Comparison of ENCODE assay signal across 9 cellular contexts in the genomic region with DNA sequence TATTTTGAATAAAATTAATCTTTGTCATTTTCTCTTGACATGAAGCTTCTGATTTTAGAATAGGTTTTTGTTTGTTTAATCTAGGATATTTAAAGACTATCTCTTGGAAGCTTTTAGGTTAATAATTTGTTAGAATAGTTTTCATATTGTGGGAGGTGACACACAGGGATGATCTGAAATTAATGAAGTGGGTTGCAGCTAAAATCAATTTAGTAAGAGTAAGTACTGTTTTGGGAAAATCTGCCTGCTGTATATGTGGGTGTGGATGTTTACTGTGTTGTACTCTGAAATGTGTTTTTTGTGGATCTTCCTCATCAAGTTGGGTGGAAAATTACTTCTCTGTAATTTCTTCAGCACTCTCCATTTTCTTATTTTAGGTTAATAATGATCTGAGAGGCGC.
DNase-seq lines count a peak whose midpoint lies in the region; ATAC-seq and TF ChIP-seq lines count a peak whose summit lies in the region.
"Had no signal": no experiment of that assay in that cellular context is flagged by ENCODE, and none has a peak within 500 bp of the region (broad histone marks: within the 10 kb centered on the region; RNA-seq: fewer than 3 reads in every experiment).

No MANE protein-coding gene starts in this region.

- peak overlapping the region; percentile 48 for H3K4me3 Mint-ChIP-seq in stimulated activated memory B cell treated with anti-CD40 and anti-IgM and Interleukin-4, amounts not matched to agents 10 μg/mL and 1 μg/mL and 100 μg/mL, for 72 hours

- H3K36me3 Mint-ChIP-seq in stimulated activated memory B cell treated with anti-CD40 and anti-IgM and Interleukin-4, amounts not matched to agents 10 μg/mL and 1 μg/mL and 100 μg/mL, for 72 hours, result peaks cover 5% of the 10 kb centered on the region

- in situ Hi-C loops in GM23248 (cut with MboI), result no loop called here

- no peaks in the 10 kb centered on the region; the same call in none of the 2 replicates for H3K36me3 ChIP-seq in GM23248 (ENCODE audit: low read depth)

- peak overlapping the region; percentile 58 for H2AFZ ChIP-seq in GM23248

- H3K27me3 Mint-ChIP-seq in stimulated activated memory B cell treated with anti-CD40 and anti-IgM and Interleukin-4, amounts not matched to agents 10 μg/mL and 1 μg/mL and 100 μg/mL, for 72 hours, result no peaks in the 10 kb centered on the region

- H3K79me2 ChIP-seq in GM23248 (ENCODE audit: insufficient read depth), result peaks cover 59% of the 10 kb centered on the region

- peaks cover 22% of the 10 kb centered on the region for H3K4me1 ChIP-seq in GM23248 (ENCODE audit: insufficient read depth)

- peak overlapping the region; percentile 85 for H3K9ac ChIP-seq in GM23248

- no peaks in the 10 kb centered on the region for H3K9me2 ChIP-seq in GM23248 (ENCODE audit: insufficient read depth)

- peak overlapping the region; percentile 84 for H3K27ac ChIP-seq in GM23248

- no peak for ATAC-seq in stimulated activated memory B cell treated with anti-CD40 and anti-IgM and Interleukin-4, amounts not matched to agents 10 μg/mL and 1 μg/mL and 100 μg/mL, for 72 hours
- ATAC-seq in HG03135 (IDR thresholded peaks at IDR 0.05; ENCODE audit: unreplicated experiment) (no peak), HG02870 (IDR thresholded peaks at IDR 0.05; ENCODE audit: unreplicated experiment) (no peak)

- DNase-seq in GM23248 (peak; percentile 31), globus pallidus (ENCODE audit: low spot score) (peak; percentile 24), activated gamma-delta T cell (lab: John Stamatoyannopoulos, UW) (no peak)
- no peak for DNase-seq in activated CD4-positive, CD25-positive, alpha-beta regulatory T cell treated with anti-CD3 and anti-CD28 coated beads, Interleukin-2, amount 50 U/mL, for 72 hours
- DNase-seq: NCI-H2107 had no signal

- no peaks in the 10 kb centered on the region for H3K9me3 Mint-ChIP-seq in stimulated activated memory B cell treated with anti-CD40 and anti-IgM and Interleukin-4, amounts not matched to agents 10 μg/mL and 1 μg/mL and 100 μg/mL, for 72 hours

- 0 to 3% methylated on average over 1 of the region's 1 CpG for WGBS in GM23248 (ENCODE audit: low coverage in 1 of 2, low lambda C conversion rate in 2 of 2, missing lambda C conversion rate in 2 of 2), 2 experiments

- H3K9me3 ChIP-seq in GM23248 (ENCODE audit: low read depth), result no peaks in the 10 kb centered on the region

- H3K4me3 ChIP-seq in GM23248, result peak overlapping the region; percentile 74
- peak overlapping the region; percentile 58 for H3K4me3 ChIP-seq in WI38 (ENCODE audit: low read depth, low read length)

- no peak for TF ChIP-seq CTCF in WI38 (IDR thresholded peaks at IDR 0.05; ENCODE audit: low read depth, low read length)

- H3F3A ChIP-seq in GM23248 (ENCODE audit: insufficient read depth), result peaks cover 23% of the 10 kb centered on the region

- H3K27me3 ChIP-seq in GM23248 (replicated peaks; ENCODE audit: insufficient read depth), result no peaks in the 10 kb centered on the region

- H3K27ac Mint-ChIP-seq in stimulated activated memory B cell treated with anti-CD40 and anti-IgM and Interleukin-4, amounts not matched to agents 10 μg/mL and 1 μg/mL and 100 μg/mL, for 72 hours, result peak overlapping the region; percentile 77

- peak overlapping the region; percentile 93 for H3K4me2 ChIP-seq in GM23248 (ENCODE audit: unreplicated experiment)

- H3K4me1 Mint-ChIP-seq in stimulated activated memory B cell treated with anti-CD40 and anti-IgM and Interleukin-4, amounts not matched to agents 10 μg/mL and 1 μg/mL and 100 μg/mL, for 72 hours, result peaks cover 18% of the 10 kb centered on the region

- no peaks in the 10 kb centered on the region for H4K20me1 ChIP-seq in GM23248 (ENCODE audit: insufficient read depth)

Comparison
In these comparisons a context has a peak if more than half of its experiments do, and no peak if none do; other contexts are left out.
1. DNase-seq: peak in GM23248 (single experiment) and globus pallidus (single experiment); none in activated gamma-delta T cell (single experiment) and activated CD4-positive, CD25-positive, alpha-beta regulatory T cell treated with anti-CD3 and anti-CD28 coated beads, Interleukin-2, amount 50 U/mL, for 72 hours (single experiment).